10 cellular contexts compared by ENCODE assay signal in the genomic region with DNA sequence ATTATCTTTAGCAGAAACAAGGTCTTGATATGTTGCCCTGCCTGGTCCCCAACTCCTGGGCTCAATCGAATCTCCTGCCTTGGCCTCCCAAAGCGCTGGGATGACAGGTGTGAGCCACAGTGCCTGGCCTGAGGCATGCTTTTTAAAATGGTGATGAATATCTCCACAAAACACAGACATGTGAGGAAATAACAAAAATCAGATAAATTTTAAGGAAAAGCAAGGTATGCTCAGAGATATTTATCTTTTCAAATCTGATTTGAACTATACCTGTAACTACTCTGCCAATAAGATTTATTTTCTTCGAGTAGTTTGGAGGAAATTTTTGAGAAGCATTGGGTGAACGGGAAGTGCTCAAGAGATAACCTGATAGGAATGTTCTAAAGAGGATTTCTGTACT. TPM values are rescaled to one million over a fixed set of nuclear protein-coding genes. Genes with fewer than 3 reads are reported as not detected.
"Had no signal": no experiment of that assay in that cellular context is flagged by ENCODE, and none has a peak within 500 bp of the region (broad histone marks: within the 10 kb centered on the region; RNA-seq: fewer than 3 reads in every experiment).

No MANE protein-coding gene starts in this region.

- ATAC-seq: GM23338, HCT116 had no signal

- H3K4me3 ChIP-seq: GM23248, GM23338, HAP-1 had no signal

- H3K27ac Mint-ChIP-seq: GM23338, HFFc6 had no signal

- H3K9me3 Mint-ChIP-seq: GM23338 had no signal

- H3K4me2 ChIP-seq: GM23338 had no signal

- DNase-seq: GM23248, GOT3, H7, HCEC 1CT, HFFc6 had no signal

- H3K9ac ChIP-seq: GM23248 had no signal

- H3K9me3 ChIP-seq: HAP-1 had no signal

- H3K4me1 ChIP-seq: HAP-1 had no signal

- H3K36me3 ChIP-seq: HAP-1 had no signal

- H3K27ac ChIP-seq: GM23248 had no signal

- H2AFZ ChIP-seq: GM23248, GM23338 had no signal

- H3K4me3 Mint-ChIP-seq: GM23338, HFFc6 had no signal

RNA-seq across cellular contexts. Expression of gene MMP20, which starts 35.9 kb away (rescaled TPM):
- total RNA-seq: GM23248, GM23338, H1, H4, H7, HFFc6 had no signal
- polyA plus RNA-seq: GM23248, GM23338, H1 had no signal

RNA-seq across cellular contexts. Expression of gene MMP27, which starts 44.5 kb away (rescaled TPM):
- total RNA-seq: GM23248, GM23338, H1, H4, H7, HFFc6 had no signal
- polyA plus RNA-seq: GM23338, H1 had no signal
